11 cellular contexts compared by ENCODE assay signal in genomic region chr12:50927356-50927755, GRCh38. TPM values are rescaled to one million over a fixed set of nuclear protein-coding genes. Genes with fewer than 3 reads are reported as not detected.
A peak's percentile ranks its signal among the peaks of the same experiment; 100 is the strongest.
DNase-seq lines count a peak whose midpoint lies in the region; ATAC-seq and TF ChIP-seq lines count a peak whose summit lies in the region.
"Had no signal": no experiment of that assay in that cellular context is flagged by ENCODE, and none has a peak within 500 bp of the region (broad histone marks: within the 10 kb centered on the region; RNA-seq: fewer than 3 reads in every experiment).

No MANE protein-coding gene starts in this region.

- intact Hi-C loops in heart right ventricle (cut with DNase I) (loop anchor here in 5 of 10 donors (2.0 to 10.0 kb wide), 4 partner anchors 57 to 100 kb away; no protein-coding TSS in a partner anchor), cardiac septum (cut with DNase I) (loop anchor here (5.0 kb wide), 1 partner anchor 60 kb away; no protein-coding TSS in a partner anchor), vagina (cut with DNase I) (loop anchor here (10.0 kb wide), 1 partner anchor 57 kb away; no protein-coding TSS in a partner anchor)

- ATAC-seq in heart right ventricle: no peak
- ATAC-seq in natural killer cell treated with Interleukin-12 subunit alpha and Interleukin-12 subunit beta and Interleukin-15 and Interleukin-18, amount 100 ng/mL, for 72 hours: no peak

- peaks cover 4% of the 10 kb centered on the region for H3K36me3 Mint-ChIP-seq in endodermal cell (ENCODE audit: low read depth)
- no peaks in the 10 kb centered on the region for H3K36me3 Mint-ChIP-seq in natural killer cell treated with Interleukin-12 subunit alpha and Interleukin-12 subunit beta and Interleukin-15 and Interleukin-18, amount 100 ng/mL, for 72 hours
- H3K36me3 Mint-ChIP-seq in chondrocyte (ENCODE audit: low read depth): no peaks in the 10 kb centered on the region

- H3K4me1 Mint-ChIP-seq in endodermal cell (peaks cover 27% of the 10 kb centered on the region), chondrocyte (ENCODE audit: low read depth) (peaks cover 42% of the 10 kb centered on the region)
- peaks cover 36 to 53% of the 10 kb centered on the region in 2 donors for H3K4me1 Mint-ChIP-seq in natural killer cell treated with Interleukin-12 subunit alpha and Interleukin-12 subunit beta and Interleukin-15 and Interleukin-18, amount 100 ng/mL, for 72 hours (ENCODE audit: low read depth in 2 of 2)

- H3K27ac Mint-ChIP-seq in endodermal cell: no peak overlapping the region
- H3K27ac Mint-ChIP-seq in natural killer cell treated with Interleukin-12 subunit alpha and Interleukin-12 subunit beta and Interleukin-15 and Interleukin-18, amount 100 ng/mL, for 72 hours: peak overlapping the region; percentile 19 to 20
- no peak overlapping the region for H3K27ac Mint-ChIP-seq in chondrocyte (ENCODE audit: unreplicated experiment)

- peak overlapping the region; percentile 50 to 84 (median 74) for H3K4me3 ChIP-seq in heart right ventricle
- H3K4me3 ChIP-seq in endodermal cell (ENCODE audit: low read length): no peak overlapping the region
- H3K4me3 ChIP-seq in vagina: peak overlapping the region; percentile 68 to 84

- WGBS in heart right ventricle, 2 donors: 16 to 26% methylated on average over 2 of the region's 2 CpGs
- 92 to 93% methylated on average over 2 of the region's 2 CpGs for WGBS in endodermal cell (ENCODE audit: insufficient coverage in 1 of 2, insufficient read length in 1 of 2), 2 experiments

- TF ChIP-seq POLR2A in vagina (IDR thresholded peaks at IDR 0.05): no peak

- peak overlapping the region in 8 of 10 donors; percentile 1 to 94 (median 64) for H3K27ac ChIP-seq in heart right ventricle
- no peak overlapping the region for H3K27ac ChIP-seq in endodermal cell (ENCODE audit: low read depth, low read length)
- H3K27ac ChIP-seq in vagina: peak overlapping the region; percentile 91
- H3K27ac ChIP-seq: KMS-11 had no signal

- DNase-seq in heart right ventricle: no peak
- no peak for DNase-seq in cardiac septum (ENCODE audit: low spot score)
- DNase-seq in endodermal cell: no peak
- no peak for DNase-seq in natural killer cell treated with Interleukin-12 subunit alpha and Interleukin-12 subunit beta and Interleukin-15 and Interleukin-18, amount 100 ng/mL, for 72 hours (ENCODE audit: low spot score)
- DNase-seq in vagina (ENCODE audit: extremely low spot score in 2 of 2): no peak
- no peak for DNase-seq in chondrocyte (ENCODE audit: low spot score)
- DNase-seq in AG08396 (ENCODE audit: low spot score): no peak
- DNase-seq in NCI-H2029 treated with DMSO at 0.1 percent for 48 hours (lab: John Stamatoyannopoulos, UW): no peak

- no peaks in the 10 kb centered on the region for H3K9me3 Mint-ChIP-seq in endodermal cell
- H3K9me3 Mint-ChIP-seq in natural killer cell treated with Interleukin-12 subunit alpha and Interleukin-12 subunit beta and Interleukin-15 and Interleukin-18, amount 100 ng/mL, for 72 hours: no peaks in the 10 kb centered on the region
- H3K9me3 Mint-ChIP-seq in chondrocyte (ENCODE audit: low read depth): no peaks in the 10 kb centered on the region

- H3K4me3 Mint-ChIP-seq in endodermal cell (peak overlapping the region; percentile 59), chondrocyte (ENCODE audit: unreplicated experiment) (no peak overlapping the region)
- H3K4me3 Mint-ChIP-seq in natural killer cell treated with Interleukin-12 subunit alpha and Interleukin-12 subunit beta and Interleukin-15 and Interleukin-18, amount 100 ng/mL, for 72 hours: peak overlapping the region; percentile 61

- peaks cover 2% of the 10 kb centered on the region for H3K27me3 Mint-ChIP-seq in endodermal cell (ENCODE audit: insufficient read depth)
- no peaks in the 10 kb centered on the region for H3K27me3 Mint-ChIP-seq in natural killer cell treated with Interleukin-12 subunit alpha and Interleukin-12 subunit beta and Interleukin-15 and Interleukin-18, amount 100 ng/mL, for 72 hours
- no peaks in the 10 kb centered on the region for H3K27me3 Mint-ChIP-seq in chondrocyte (ENCODE audit: low read depth)

- TF ChIP-seq CTCF in heart right ventricle (IDR thresholded peaks at IDR 0.05) (no peak), endodermal cell (conservative IDR thresholded peaks at IDR 0.05) (no peak), vagina (IDR thresholded peaks at IDR 0.05) (no peak), chondrocyte (IDR thresholded peaks at IDR 0.05) (no peak)

- H3K4me1 ChIP-seq in heart right ventricle (peaks cover 2 to 69% (median 55%) of the 10 kb centered on the region in 9 donors), endodermal cell (ENCODE audit: control insufficient read depth, insufficient read depth, low read length) (no peaks in the 10 kb centered on the region), vagina (peaks cover 59% of the 10 kb centered on the region)

- peaks cover 0 to 32% (median 8%) of the 10 kb centered on the region in 9 donors for H3K36me3 ChIP-seq in heart right ventricle
- H3K36me3 ChIP-seq in endodermal cell (ENCODE audit: control insufficient read depth, insufficient read depth, low read length): no peaks in the 10 kb centered on the region
- H3K36me3 ChIP-seq in vagina: peaks cover 0 to 20% of the 10 kb centered on the region in 2 donors

- H3K27me3 ChIP-seq in heart right ventricle (no peaks in the 10 kb centered on the region), endodermal cell (ENCODE audit: control insufficient read depth, insufficient read depth, low read length, poor library complexity, severe bottlenecking) (no peaks in the 10 kb centered on the region), vagina (no peaks in the 10 kb centered on the region)

- no peak overlapping the region for H3K9ac ChIP-seq in endodermal cell (ENCODE audit: extremely low read depth, low read length, poor library complexity, severe bottlenecking)
- H3K9ac ChIP-seq: KMS-11 had no signal

- no peaks in the 10 kb centered on the region for H3K9me3 ChIP-seq in heart right ventricle
- no peaks in the 10 kb centered on the region for H3K9me3 ChIP-seq in endodermal cell (ENCODE audit: control insufficient read depth, low read length)
- no peaks in the 10 kb centered on the region for H3K9me3 ChIP-seq in vagina

RNA-seq across cellular contexts. Expression of gene HIGD1C, which starts 25.0 kb away (rescaled TPM):
- total RNA-seq in heart right ventricle: not detected
- polyA plus RNA-seq in heart right ventricle: not detected
- total RNA-seq in cardiac septum: not detected
- not detected for total RNA-seq in endodermal cell
- not detected for polyA plus RNA-seq in endodermal cell (2013, experiment 1 of 2)
- not detected for polyA plus RNA-seq in endodermal cell (2013, experiment 2 of 2)
- total RNA-seq in natural killer cell treated with Interleukin-12 subunit alpha and Interleukin-12 subunit beta and Interleukin-15 and Interleukin-18, amount 100 ng/mL, for 72 hours: not detected
- not detected for total RNA-seq in vagina
- not detected in 3 replicates for total RNA-seq in chondrocyte
- total RNA-seq: omental fat pad, subcutaneous adipose tissue had no signal

Comparison
In these comparisons a context has a peak if more than half of its experiments do, and no peak if none do; other contexts are left out.
1. H3K27ac Mint-ChIP-seq: peak in natural killer cell treated with Interleukin-12 subunit alpha and Interleukin-12 subunit beta and Interleukin-15 and Interleukin-18, amount 100 ng/mL, for 72 hours (2 of 2); none in endodermal cell (single experiment) and chondrocyte (single experiment).